Comparison of ENCODE assay signal across 24 cellular contexts in genomic region chrX:21735038-21735752, GRCh38. TPM values are rescaled to one million over a fixed set of nuclear protein-coding genes. Genes with fewer than 3 reads are reported as not detected.
A peak's percentile ranks its signal among the peaks of the same experiment; 100 is the strongest.
DNase-seq lines count a peak whose midpoint lies in the region; ATAC-seq, FAIRE-seq and TF ChIP-seq lines count a peak whose summit lies in the region.
"Had no signal": no experiment of that assay in that cellular context is flagged by ENCODE, and none has a peak within 500 bp of the region (broad histone marks: within the 10 kb centered on the region; RNA-seq: fewer than 3 reads in every experiment).

No MANE protein-coding gene starts in this region.

- no peak overlapping the region for H2AFZ ChIP-seq in astrocyte (ENCODE audit: low read depth, low read length)

- H3K27me3 ChIP-seq in astrocyte (ENCODE audit: insufficient read depth, low read length): no peaks in the 10 kb centered on the region
- H3K27me3 ChIP-seq: testis had no signal

- FAIRE-seq in astrocyte (lab: Jason Lieb, UNC): peak; percentile 97

- TF ChIP-seq CTCF in astrocyte (IDR thresholded peaks at IDR 0.05; ENCODE audit: insufficient read depth, low read depth, low read length): no peak
- TF ChIP-seq CTCF in fibroblast of the aortic adventitia (IDR thresholded peaks at IDR 0.05; ENCODE audit: insufficient read depth, low read length): no peak

- ATAC-seq in sciatic nerve: peak; percentile 30
- ATAC-seq: activated T-cell treated with anti-CD3 and anti-CD28 coated beads, Interleukin-2, amount 50 U/mL, for 4 hours; right cardiac atrium; stimulated activated effector memory CD8-positive, alpha-beta T cell treated with anti-CD3 and anti-CD28 coated beads, Interleukin-12 subunit alpha, Interleukin-12 subunit beta, amount 100 ng/mL, for 72 hours had no signal

- H3K4me1 Mint-ChIP-seq in astrocyte (ENCODE audit: low read depth, unreplicated experiment): peaks cover 10% of the 10 kb centered on the region
- H3K4me1 Mint-ChIP-seq: CD4-positive, CD25-positive, alpha-beta regulatory T cell; central memory CD8-positive, alpha-beta T cell; naive B cell; stimulated activated effector memory CD8-positive, alpha-beta T cell treated with anti-CD3 and anti-CD28 coated beads, Interleukin-12 subunit alpha, Interleukin-12 subunit beta, amount 100 ng/mL, for 72 hours had no signal

- no peaks in the 10 kb centered on the region for H3K9me3 ChIP-seq in astrocyte (ENCODE audit: insufficient read depth, low read depth, low read length)
- H3K9me3 ChIP-seq: HAP-1, testis had no signal

- POLR2A ChIA-PET in HEK293T (lab: Yijun Ruan, JAX): no interaction called here

- H3K27ac Mint-ChIP-seq in astrocyte (ENCODE audit: unreplicated experiment): peak overlapping the region; percentile 55
- H3K27ac Mint-ChIP-seq: CD4-positive, CD25-positive, alpha-beta regulatory T cell; naive B cell; stimulated activated effector memory CD8-positive, alpha-beta T cell treated with anti-CD3 and anti-CD28 coated beads, Interleukin-12 subunit alpha, Interleukin-12 subunit beta, amount 100 ng/mL, for 72 hours had no signal

- H4K20me1 ChIP-seq in astrocyte (ENCODE audit: insufficient read depth, low read length): no peaks in the 10 kb centered on the region

- H3K4me3 Mint-ChIP-seq in astrocyte (ENCODE audit: unreplicated experiment): no peak overlapping the region
- H3K4me3 Mint-ChIP-seq: activated T-cell treated with anti-CD3 and anti-CD28 coated beads, Interleukin-2, amount 50 U/mL, for 4 hours; CD4-positive, CD25-positive, alpha-beta regulatory T cell; central memory CD8-positive, alpha-beta T cell; naive B cell; stimulated activated effector memory CD8-positive, alpha-beta T cell treated with anti-CD3 and anti-CD28 coated beads, Interleukin-12 subunit alpha, Interleukin-12 subunit beta, amount 100 ng/mL, for 72 hours had no signal

- H3K27ac ChIP-seq in astrocyte (ENCODE audit: low read depth, low read length): peak overlapping the region; percentile 70
- H3K27ac ChIP-seq: testis had no signal

- H3K79me2 ChIP-seq in astrocyte (ENCODE audit: insufficient read depth, low read length): no peaks in the 10 kb centered on the region

- H3K9me3 Mint-ChIP-seq in astrocyte (ENCODE audit: unreplicated experiment): no peaks in the 10 kb centered on the region
- H3K9me3 Mint-ChIP-seq: activated T-cell treated with anti-CD3 and anti-CD28 coated beads, Interleukin-2, amount 50 U/mL, for 4 hours; CD4-positive, CD25-positive, alpha-beta regulatory T cell; central memory CD8-positive, alpha-beta T cell; naive B cell; stimulated activated effector memory CD8-positive, alpha-beta T cell treated with anti-CD3 and anti-CD28 coated beads, Interleukin-12 subunit alpha, Interleukin-12 subunit beta, amount 100 ng/mL, for 72 hours had no signal

- DNase-seq in Daoy (ENCODE audit: low read depth): peak; percentile 17
- peak; percentile 76 for DNase-seq in astrocyte (ENCODE audit: low read depth)
- DNase-seq in fibroblast of the aortic adventitia (ENCODE audit: low read depth): peak; percentile 54
- no peak for DNase-seq in sciatic nerve (ENCODE audit: low spot score)
- no peak for DNase-seq in DMS53 (lab: John Stamatoyannopoulos, UW)
- DNase-seq in HEK293T (ENCODE audit: extremely low spot score): no peak
- no peak for DNase-seq in activated CD4-positive, alpha-beta T cell treated with anti-CD3 and anti-CD28 coated beads for 4 hours
- no peak for DNase-seq in GF-D8 (lab: John Stamatoyannopoulos, UW)
- DNase-seq: activated naive CD4-positive, alpha-beta T cell treated with Interleukin-2 at 50 U/mL for 16 hours; activated T-cell treated with anti-CD3 and anti-CD28 coated beads, Interleukin-2, amount 50 U/mL, for 4 hours; amniotic stem cell; CD4-positive, CD25-positive, alpha-beta regulatory T cell; GDM1; glutamatergic neuron; naive B cell; NCI-H187 treated with DMSO at 0.1 percent for 48 hours; nucleus accumbens; right cardiac atrium; T-helper 9 cell; testis had no signal

- CTCF ChIA-PET in HEK293T (lab: Yijun Ruan, JAX): no interaction called here

- H3K4me2 ChIP-seq in astrocyte (ENCODE audit: low read length): peak overlapping the region; percentile 62

- H3K4me1 ChIP-seq in astrocyte (ENCODE audit: insufficient read depth, low read length): peaks cover 12% of the 10 kb centered on the region
- H3K4me1 ChIP-seq: HAP-1, testis had no signal

- no peaks in the 10 kb centered on the region for H3K27me3 Mint-ChIP-seq in astrocyte (ENCODE audit: low read depth, unreplicated experiment)

- H3K4me3 ChIP-seq in astrocyte (ENCODE audit: insufficient read depth, low read depth, low read length) (no peak overlapping the region), fibroblast of the aortic adventitia (ENCODE audit: low read depth, low read length) (no peak overlapping the region)
- H3K4me3 ChIP-seq: HAP-1, testis had no signal

- intact Hi-C loops in sciatic nerve (cut with DNase I): no loop called here

- H3K36me3 Mint-ChIP-seq in astrocyte (ENCODE audit: low read depth, unreplicated experiment): no peaks in the 10 kb centered on the region
- H3K36me3 Mint-ChIP-seq: CD4-positive, CD25-positive, alpha-beta regulatory T cell; naive B cell; stimulated activated effector memory CD8-positive, alpha-beta T cell treated with anti-CD3 and anti-CD28 coated beads, Interleukin-12 subunit alpha, Interleukin-12 subunit beta, amount 100 ng/mL, for 72 hours had no signal

- H3K36me3 ChIP-seq in astrocyte (ENCODE audit: insufficient read depth, low read length): no peaks in the 10 kb centered on the region
- H3K36me3 ChIP-seq: HAP-1 had no signal

- peak overlapping the region; percentile 22 for H3K9ac ChIP-seq in astrocyte (ENCODE audit: low read length)

TF ChIP-seq in HEK293T, 16 proteins besides CTCF, POLR2A, EP300 and RAD21:
- TF ChIP-seq HDGF (IDR thresholded peaks at IDR 0.05; ENCODE audit: borderline replicate concordance): no peak
- TF ChIP-seq ARNT (IDR thresholded peaks at IDR 0.05): no peak
- no peak for TF ChIP-seq TARDBP (IDR thresholded peaks at IDR 0.05)
- TF ChIP-seq FOXA1 (IDR thresholded peaks at IDR 0.05): no peak
- TF ChIP-seq SP1 (IDR thresholded peaks at IDR 0.05): no peak
- no peak for TF ChIP-seq CTBP1 (IDR thresholded peaks at IDR 0.05; ENCODE audit: borderline replicate concordance)
- no peak for TF ChIP-seq L3MBTL2 (conservative IDR thresholded peaks at IDR 0.05)
- no peak for TF ChIP-seq LEF1 (IDR thresholded peaks at IDR 0.05; ENCODE audit: borderline replicate concordance)
- TF ChIP-seq SUZ12 (IDR thresholded peaks at IDR 0.05): no peak
- TF ChIP-seq BHLHE40 (IDR thresholded peaks at IDR 0.05; ENCODE audit: borderline replicate concordance): no peak

RNA-seq across cellular contexts. Expression of gene SMPX, which starts 22.7 kb away (rescaled TPM):
- not detected in 2 replicates for total RNA-seq in Daoy (2014; rRNA removed; shearing (Covaris generic))
- total RNA-seq in astrocyte: not detected in 2 replicates
- total RNA-seq in fibroblast of the aortic adventitia (ENCODE audit: low replicate concordance): not detected in 2 replicates
- total RNA-seq in sciatic nerve: not detected
- total RNA-seq: activated T-cell treated with anti-CD3 and anti-CD28 coated beads, Interleukin-2, amount 50 U/mL, for 4 hours; CD4-positive, CD25-positive, alpha-beta regulatory T cell; epithelial cell of proximal tubule; testis had no signal

Comparison
In these comparisons a context has a peak if more than half of its experiments do, and no peak if none do; other contexts are left out.
1. DNase-seq: peak in Daoy (single experiment), astrocyte (single experiment) and fibroblast of the aortic adventitia (single experiment); none in sciatic nerve (single experiment), DMS53 (single experiment), HEK293T (single experiment), activated CD4-positive, alpha-beta T cell treated with anti-CD3 and anti-CD28 coated beads for 4 hours (0 of 2) and GF-D8 (single experiment).